ENCODE assay signal across 28 cellular contexts in genomic region chr12:30063435-30063945, GRCh38.
"Had no signal": no experiment of that assay in that cellular context is flagged by ENCODE, and none has a peak within 500 bp of the region (broad histone marks: within the 10 kb centered on the region; RNA-seq: fewer than 3 reads in every experiment).

No MANE protein-coding gene starts in this region.

- H3K27ac ChIP-seq: ascending aorta, cardiac muscle cell, SK-N-MC had no signal

- H3K4me1 ChIP-seq: ascending aorta had no signal

- H3K4me3 Mint-ChIP-seq: activated CD4-positive, alpha-beta T cell treated with anti-CD3 and anti-CD28 coated beads, Interleukin-2, amount 10 ng/mL, durations not matched to agents 24 days and 14 days; activated CD8-positive, alpha-beta T cell treated with anti-CD3 and anti-CD28 coated beads for 36 hours; activated naive CD4-positive, alpha-beta T cell treated with anti-CD3 and anti-CD28 coated beads, Interleukin-2, amount 50 U/mL, for 24 hours; activated naive CD8-positive, alpha-beta T cell treated with anti-CD3 and anti-CD28 coated beads, Interleukin-2, amount 10 ng/mL, durations not matched to agents 7 days and 5 days; activated T-cell treated with anti-CD3 and anti-CD28 coated beads, Interleukin-2, amount 50 U/mL, for 72 hours; activated T-helper 17 cell treated with anti-CD3 and anti-CD28 coated beads, Interleukin-2, amount 50 U/mL, for 72 hours; central memory CD8-positive, alpha-beta T cell had no signal

- H3K4me1 Mint-ChIP-seq: activated CD4-positive, alpha-beta T cell treated with anti-CD3 and anti-CD28 coated beads, Interleukin-2, amount 10 ng/mL, durations not matched to agents 24 days and 14 days; activated naive CD4-positive, alpha-beta T cell treated with anti-CD3 and anti-CD28 coated beads, Interleukin-2, amount 50 U/mL, for 24 hours; activated naive CD8-positive, alpha-beta T cell treated with anti-CD3 and anti-CD28 coated beads, Interleukin-2, amount 10 ng/mL, durations not matched to agents 7 days and 5 days; activated T-helper 17 cell treated with anti-CD3 and anti-CD28 coated beads, Interleukin-2, amount 50 U/mL, for 72 hours; central memory CD8-positive, alpha-beta T cell had no signal

- H3K27me3 Mint-ChIP-seq: activated CD4-positive, alpha-beta T cell treated with anti-CD3 and anti-CD28 coated beads, Interleukin-2, amount 10 ng/mL, durations not matched to agents 24 days and 14 days; activated naive CD4-positive, alpha-beta T cell treated with anti-CD3 and anti-CD28 coated beads, Interleukin-2, amount 50 U/mL, for 24 hours; activated T-helper 17 cell treated with anti-CD3 and anti-CD28 coated beads, Interleukin-2, amount 50 U/mL, for 72 hours; central memory CD8-positive, alpha-beta T cell had no signal

- ATAC-seq: activated CD8-positive, alpha-beta T cell treated with anti-CD3 and anti-CD28 coated beads for 36 hours; activated T-cell treated with anti-CD3 and anti-CD28 coated beads, Interleukin-2, amount 50 U/mL, for 72 hours; activated T-helper 17 cell treated with anti-CD3 and anti-CD28 coated beads, Interleukin-2, amount 50 U/mL, for 72 hours had no signal

- H3K9me3 Mint-ChIP-seq: activated naive CD4-positive, alpha-beta T cell treated with anti-CD3 and anti-CD28 coated beads, Interleukin-2, amount 50 U/mL, for 24 hours; activated T-cell treated with anti-CD3 and anti-CD28 coated beads, Interleukin-2, amount 50 U/mL, for 72 hours; activated T-helper 17 cell treated with anti-CD3 and anti-CD28 coated beads, Interleukin-2, amount 50 U/mL, for 72 hours had no signal

- H3K27ac Mint-ChIP-seq: activated CD4-positive, alpha-beta T cell treated with anti-CD3 and anti-CD28 coated beads, Interleukin-2, amount 10 ng/mL, durations not matched to agents 24 days and 14 days; activated CD8-positive, alpha-beta T cell treated with anti-CD3 and anti-CD28 coated beads for 36 hours; activated naive CD4-positive, alpha-beta T cell treated with anti-CD3 and anti-CD28 coated beads, Interleukin-2, amount 50 U/mL, for 24 hours; activated naive CD8-positive, alpha-beta T cell treated with anti-CD3 and anti-CD28 coated beads, Interleukin-2, amount 10 ng/mL, durations not matched to agents 7 days and 5 days; activated T-cell treated with anti-CD3 and anti-CD28 coated beads, Interleukin-2, amount 50 U/mL, for 72 hours; activated T-helper 17 cell treated with anti-CD3 and anti-CD28 coated beads, Interleukin-2, amount 50 U/mL, for 72 hours had no signal

- DNase-seq: activated CD4-positive, alpha-beta T cell treated with anti-CD3 and anti-CD28 coated beads, Interleukin-2, amount 10 ng/mL, durations not matched to agents 24 days and 14 days; activated CD4-positive, alpha-beta T cell treated with anti-CD3 and anti-CD28 coated beads, Interleukin-2, amount 50 U/mL, for 4 hours; activated CD8-positive, alpha-beta T cell treated with anti-CD3 and anti-CD28 coated beads for 36 hours; activated effector memory CD4-positive, alpha-beta T cell treated with anti-CD3 and anti-CD28 coated beads, Interleukin-2, amount 50 U/mL, for 16 hours; activated naive CD4-positive, alpha-beta T cell; activated naive CD8-positive, alpha-beta T cell treated with anti-CD3 and anti-CD28 coated beads, Interleukin-2, amount 10 ng/mL, durations not matched to agents 7 days and 5 days; activated T-cell treated with anti-CD3 and anti-CD28 coated beads, Interleukin-2, amount 50 U/mL, for 1 hour; activated T-cell treated with anti-CD3 and anti-CD28 coated beads, Interleukin-2, amount 50 U/mL, for 72 hours; amygdala; NCI-H1105; NCI-H1417 treated with DMSO at 0.1 percent for 48 hours; NCI-H187 treated with DMSO at 0.1 percent for 48 hours; NCI-H2081; NCI-H2171 treated with DMSO at 0.1 percent for 48 hours; NCI-H2227 treated with DMSO at 0.1 percent for 48 hours; NCI-H446; NCI-H510A treated with DMSO at 0.1 percent for 48 hours; NCI-H526 treated with DMSO at 0.1 percent for 48 hours; NK-92 treated with Interleukin-12 subunit alpha and Interleukin-12 subunit beta, amount 100 ng/mL, for 24 hours; SHP77; SJCRH30; T1000 had no signal

- H3K36me3 Mint-ChIP-seq: activated naive CD4-positive, alpha-beta T cell treated with anti-CD3 and anti-CD28 coated beads, Interleukin-2, amount 50 U/mL, for 24 hours; activated naive CD8-positive, alpha-beta T cell treated with anti-CD3 and anti-CD28 coated beads, Interleukin-2, amount 10 ng/mL, durations not matched to agents 7 days and 5 days had no signal

- H3K27me3 ChIP-seq: ascending aorta, cardiac muscle cell, SJCRH30 had no signal

- H3K9me3 ChIP-seq: ascending aorta, SJCRH30 had no signal

- H3K36me3 ChIP-seq: ascending aorta, cardiac muscle cell, SJCRH30 had no signal

- H3K4me3 ChIP-seq: ascending aorta, cardiac muscle cell, SJCRH30, SK-N-MC had no signal
